ENCODE assay signal across 9 cellular contexts in the genomic region with DNA sequence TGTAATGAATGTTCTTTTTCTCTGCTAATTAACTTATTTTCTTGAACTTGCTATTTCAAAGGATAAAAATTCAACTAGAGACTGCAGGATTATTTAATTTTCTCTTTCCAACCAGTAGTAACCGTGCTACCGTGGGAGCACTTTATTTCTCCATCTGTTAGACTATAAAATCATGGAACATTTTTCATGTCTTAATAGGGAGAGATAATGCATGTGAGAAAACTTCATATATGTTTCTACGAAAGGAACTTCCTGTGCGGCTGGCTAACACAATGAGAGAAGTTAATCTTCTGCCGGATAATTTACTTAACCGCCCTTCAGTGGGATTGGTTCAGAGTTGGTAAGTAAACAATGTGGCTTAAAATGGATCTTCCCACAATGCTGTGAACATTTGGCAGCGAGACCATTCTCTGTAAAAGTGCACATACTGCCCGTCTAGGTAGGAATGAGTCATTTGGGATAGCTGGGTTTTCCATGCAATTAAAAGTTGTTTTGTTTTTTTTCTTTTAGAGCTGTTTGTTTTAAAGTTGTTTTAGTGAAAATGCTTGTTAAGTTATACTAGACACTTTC. TPM values are rescaled to one million over a fixed set of nuclear protein-coding genes. Genes with fewer than 3 reads are reported as not detected.
DNase-seq lines count a peak whose midpoint lies in the region; ATAC-seq, FAIRE-seq and TF ChIP-seq lines count a peak whose summit lies in the region.
"Had no signal": no experiment of that assay in that cellular context is flagged by ENCODE, and none has a peak within 500 bp of the region (broad histone marks: within the 10 kb centered on the region; RNA-seq: fewer than 3 reads in every experiment).

No MANE protein-coding gene starts in this region.

- no peak overlapping the region for H2BK20ac ChIP-seq in IMR-90 (ENCODE audit: low read depth, low read length)

- H3K23ac ChIP-seq in IMR-90 (ENCODE audit: low read depth, low read length): no peak overlapping the region

- H3K4ac ChIP-seq in IMR-90 (ENCODE audit: low read depth, low read length): no peak overlapping the region

- no peak overlapping the region for H3K18ac ChIP-seq in IMR-90 (ENCODE audit: low read depth, low read length)

- TF ChIP-seq POLR2A in IMR-90 (IDR thresholded peaks at IDR 0.05; ENCODE audit: low read depth, low read length): no peak

- H3K36me3 ChIP-seq in IMR-90 (ENCODE audit: control insufficient read depth, insufficient read depth, low read length) (no peaks in the 10 kb centered on the region), keratinocyte (ENCODE audit: control insufficient read depth in 2 of 2, extremely low read depth in 1 of 2, insufficient read depth in 2 of 2, low read length in 2 of 2) (no peaks in the 10 kb centered on the region), aorta (ENCODE audit: control insufficient read depth in 1 of 2, insufficient read depth in 2 of 2, low read length in 1 of 2) (no peaks in the 10 kb centered on the region)

- no peaks in the 10 kb centered on the region for H3K4me1 ChIP-seq in IMR-90 (ENCODE audit: control insufficient read depth, insufficient read depth, low read length)
- peaks cover 4% of the 10 kb centered on the region for H3K4me1 ChIP-seq in keratinocyte (ENCODE audit: control insufficient read depth, extremely low read depth, insufficient read depth, low read length)
- no peaks in the 10 kb centered on the region for H3K4me1 ChIP-seq in aorta (ENCODE audit: control insufficient read depth in 1 of 2, insufficient read depth in 2 of 2, low read length in 2 of 2)

- H4K91ac ChIP-seq in IMR-90 (ENCODE audit: insufficient read depth, low read depth, low read length): no peak overlapping the region

- no peak overlapping the region for H2BK120ac ChIP-seq in IMR-90 (ENCODE audit: low read depth, low read length)

- TF ChIP-seq CTCF in IMR-90 (conservative IDR thresholded peaks at IDR 0.05; ENCODE audit: low read depth, low read length) (no peak), keratinocyte (optimal IDR thresholded peaks at IDR 0.05 in 1 of 3, IDR thresholded peaks at IDR 0.05 in 1 of 3, conservative IDR thresholded peaks at IDR 0.05 in 1 of 3; ENCODE audit: extremely low read depth in 1 of 3, insufficient read depth in 2 of 3, low read length in 3 of 3) (no peak)

- H4K8ac ChIP-seq in IMR-90 (ENCODE audit: low read depth in 2 of 2, low read length in 2 of 2): no peak overlapping the region

- H3K4me1 Mint-ChIP-seq in activated naive CD8-positive, alpha-beta T cell treated with anti-CD3 and anti-CD28 coated beads, Interleukin-2, amount 10 ng/mL, durations not matched to agents 7 days and 5 days: peaks cover 28% of the 10 kb centered on the region

- H2AFZ ChIP-seq in IMR-90 (replicated peaks; ENCODE audit: low read length, poor library complexity) (no peak overlapping the region), keratinocyte (ENCODE audit: control insufficient read depth, low read length) (no peak overlapping the region)

- no TSS peak for BruUV-seq in IMR-90 (replicated peaks; lab: Mats Ljungman, UMichigan)

- POLR2A ChIA-PET in IMR-90 (lab: Charles Lee; ENCODE audit: unreplicated experiment): no interaction called here
- POLR2A ChIA-PET in activated naive CD8-positive, alpha-beta T cell treated with anti-CD3 and anti-CD28 coated beads, Interleukin-2, amount 10 ng/mL, durations not matched to agents 7 days and 5 days (lab: Charles Lee): interaction anchor here (1.0 to 1.2 kb wide), 2 partner anchors 15 to 30 kb away, joined by 3 to 4 read pairs; partner anchors contain the start of gene PDK3

- H3K4me3 Mint-ChIP-seq in activated naive CD8-positive, alpha-beta T cell treated with anti-CD3 and anti-CD28 coated beads, Interleukin-2, amount 10 ng/mL, durations not matched to agents 7 days and 5 days: peak overlapping the region; percentile 57

- H3K9me1 ChIP-seq in IMR-90 (ENCODE audit: insufficient read depth, low read length) (no peaks in the 10 kb centered on the region; the same call in 1 of the 2 replicates), keratinocyte (ENCODE audit: control insufficient read depth, extremely low read depth, insufficient read depth, low read length) (no peaks in the 10 kb centered on the region)

- CTCF ChIA-PET in IMR-90 (lab: Yijun Ruan, JAX): no interaction called here

- no peaks in the 10 kb centered on the region for H3K27me3 Mint-ChIP-seq in activated naive CD8-positive, alpha-beta T cell treated with anti-CD3 and anti-CD28 coated beads, Interleukin-2, amount 10 ng/mL, durations not matched to agents 7 days and 5 days

- WGBS in IMR-90 (ENCODE audit: extremely low coverage in 2 of 2, insufficient read length in 1 of 2), 2 experiments: 0% methylated on average over 1 of the region's 8 CpGs; no CpG with 5 or more reads in 1 of the 2 experiments
- 1 to 36% methylated on average over 8 of the region's 8 CpGs for WGBS in aorta, 2 donors

- H4K5ac ChIP-seq in IMR-90 (ENCODE audit: low read depth, low read length): no peak overlapping the region

- H4K20me1 ChIP-seq in IMR-90 (ENCODE audit: insufficient read depth, low read length) (no peaks in the 10 kb centered on the region), keratinocyte (ENCODE audit: control insufficient read depth, extremely low read depth, insufficient read depth, low read length) (no peaks in the 10 kb centered on the region)

- H3K56ac ChIP-seq in IMR-90 (ENCODE audit: extremely low read depth, insufficient read depth, low read length): no peak overlapping the region

- peak; percentile 59 for FAIRE-seq in keratinocyte (lab: Jason Lieb, UNC)

- H3K9ac ChIP-seq in IMR-90 (ENCODE audit: low read depth, low read length) (no peak overlapping the region), keratinocyte (ENCODE audit: control insufficient read depth, extremely low read depth, insufficient read depth, low read length) (no peak overlapping the region)

- H3K4me2 ChIP-seq in IMR-90 (ENCODE audit: low read depth, low read length): peak overlapping the region; percentile 47; the same call in 1 of the 2 replicates
- peak overlapping the region; percentile 34 for H3K4me2 ChIP-seq in keratinocyte (ENCODE audit: control insufficient read depth, extremely low read depth, insufficient read depth, low read depth, low read length)

- H3K9me3 ChIP-seq in IMR-90 (ENCODE audit: control insufficient read depth, insufficient read depth, low read length) (no peaks in the 10 kb centered on the region), keratinocyte (ENCODE audit: control insufficient read depth, low read depth, low read length) (no peaks in the 10 kb centered on the region), aorta (ENCODE audit: control insufficient read depth, low read length) (no peaks in the 10 kb centered on the region)

- TF ChIP-seq RAD21 in IMR-90 (IDR thresholded peaks at IDR 0.05; ENCODE audit: low read length): no peak

- no peaks in the 10 kb centered on the region for H3K9me3 Mint-ChIP-seq in activated naive CD8-positive, alpha-beta T cell treated with anti-CD3 and anti-CD28 coated beads, Interleukin-2, amount 10 ng/mL, durations not matched to agents 7 days and 5 days

- H2BK5ac ChIP-seq in IMR-90 (ENCODE audit: low read depth, low read length, poor library complexity, severe bottlenecking): no peak overlapping the region

- H3K14ac ChIP-seq in IMR-90 (replicated peaks; ENCODE audit: low read depth, low read length): no peak overlapping the region

- H3K4me3 ChIP-seq in IMR-90 (ENCODE audit: insufficient read depth, low read depth, low read length) (no peak overlapping the region), keratinocyte (ENCODE audit: control insufficient read depth in 2 of 3, extremely low read depth in 1 of 3, insufficient read depth in 2 of 3, low read depth in 1 of 3, low read length in 3 of 3) (no peak overlapping the region), aorta (ENCODE audit: low read length in 2 of 2) (no peak overlapping the region)

- peak overlapping the region; percentile 72 for H3K27ac Mint-ChIP-seq in activated naive CD8-positive, alpha-beta T cell treated with anti-CD3 and anti-CD28 coated beads, Interleukin-2, amount 10 ng/mL, durations not matched to agents 7 days and 5 days

- no peak overlapping the region for H3K27ac ChIP-seq in IMR-90 (ENCODE audit: insufficient read depth, low read length)
- H3K27ac ChIP-seq in keratinocyte (ENCODE audit: control insufficient read depth, insufficient read depth, low read length): peak overlapping the region; percentile 18
- H3K27ac ChIP-seq in aorta (ENCODE audit: low read depth in 1 of 2, low read length in 2 of 2): no peak overlapping the region
- H3K27ac ChIP-seq: HL-60 had no signal

- H2BK15ac ChIP-seq in IMR-90 (ENCODE audit: low read depth, low read length): no peak overlapping the region

- no peaks in the 10 kb centered on the region; a peak in 1 of 4 replicates for H3K79me1 ChIP-seq in IMR-90 (ENCODE audit: low read depth in 1 of 2, low read length in 2 of 2)

- ATAC-seq in IMR-90 (ENCODE audit: low read depth) (peak; percentile 57; the same call in 1 of the 2 replicates), aorta (ENCODE audit: low FRiP score) (peak; percentile 68), GM18519 (IDR thresholded peaks at IDR 0.05; ENCODE audit: low FRiP score, unreplicated experiment) (no peak), GM21447 (IDR thresholded peaks at IDR 0.05; ENCODE audit: unreplicated experiment) (no peak)
- ATAC-seq in activated naive CD8-positive, alpha-beta T cell treated with anti-CD3 and anti-CD28 coated beads, Interleukin-2, amount 10 ng/mL, durations not matched to agents 7 days and 5 days (ENCODE audit: low read depth): no peak

- intact Hi-C loops in IMR-90 (cut with micrococcal nuclease): no loop called here
- intact Hi-C loops in aorta (cut with DNase I): loop anchor here in 1 of 2 donors (5.0 kb wide), 1 partner anchor 37 kb away; no protein-coding TSS in a partner anchor

- H2AK5ac ChIP-seq in IMR-90 (ENCODE audit: low read depth, low read length): no peak overlapping the region

- no peak overlapping the region for H2AK9ac ChIP-seq in IMR-90 (replicated peaks; ENCODE audit: low read depth, low read length, poor library complexity)

- DNase-seq in COLO829 (ENCODE audit: low spot score) (peak; percentile 67), IMR-90 (peak; percentile 80), keratinocyte (ENCODE audit: low read depth, low spot score) (no peak), aorta (no peak), activated gamma-delta T cell treated with Interleukin-2 at 50 U/mL for 16 hours (no peak)
- no peak for DNase-seq in activated naive CD8-positive, alpha-beta T cell treated with anti-CD3 and anti-CD28 coated beads, Interleukin-2, amount 10 ng/mL, durations not matched to agents 7 days and 5 days

- no peaks in the 10 kb centered on the region for H3K79me2 ChIP-seq in keratinocyte (ENCODE audit: control insufficient read depth, insufficient read depth, low read length)

- dilution Hi-C loops in IMR-90 (cut with HindIII; ENCODE audit: low sequenced_read_pairs, unreplicated experiment) (no loop called here), keratinocyte (cut with MboI; ENCODE audit: extremely low pct_ligation_motif_present, low sequenced_read_pairs) (no loop called here)

- in situ Hi-C loops in IMR-90 (cut with MboI; ENCODE audit: low sequenced_read_pairs): no loop called here

- H3K36me3 Mint-ChIP-seq in activated naive CD8-positive, alpha-beta T cell treated with anti-CD3 and anti-CD28 coated beads, Interleukin-2, amount 10 ng/mL, durations not matched to agents 7 days and 5 days: peaks cover 3% of the 10 kb centered on the region

- H3K27me3 ChIP-seq in IMR-90 (ENCODE audit: control insufficient read depth, insufficient read depth, low read length) (no peaks in the 10 kb centered on the region; the same call in 1 of the 2 replicates), keratinocyte (ENCODE audit: control insufficient read depth, extremely low read depth, insufficient read depth, low read length) (no peaks in the 10 kb centered on the region), aorta (ENCODE audit: control insufficient read depth in 1 of 2, insufficient read depth in 2 of 2, low read length in 1 of 2) (no peaks in the 10 kb centered on the region)

RNA-seq across cellular contexts. Expression of gene PDK3, which starts 29.5 kb away (rescaled TPM):
- total RNA-seq in IMR-90 (2012; rRNA removed) (4.8 and 5.0 TPM in 2 replicates), aorta (100 to 1,000 TPM in 1 of 2 donors, 10 to 100 TPM in 1; 62.1 to 119 TPM)
- polyA plus RNA-seq in IMR-90 (2012; rRNA removed) (1.7 and 2.3 TPM in 2 replicates), keratinocyte (5.0 to 8.0 TPM (median 6.8 TPM) in 3 replicates), aorta (10 to 100 TPM; 15.4 to 29.9 TPM)
- polyA plus RNA-seq in IMR-90 (2012; cell fraction: cytosol; rRNA removed): 0.70 and 1.1 TPM in 2 replicates
- 0.41 and 1.9 TPM in 2 replicates for polyA plus RNA-seq in IMR-90 (2012; cell fraction: nucleus; rRNA removed; ENCODE audit: low replicate concordance)
- 10 to 100 TPM; 32.1 to 32.4 TPM for total RNA-seq in activated naive CD8-positive, alpha-beta T cell treated with anti-CD3 and anti-CD28 coated beads, Interleukin-2, amount 10 ng/mL, durations not matched to agents 7 days and 5 days
- 1.9 TPM for polyA plus RNA-seq in keratinocyte (2011; ENCODE audit: low read depth)
- polyA plus RNA-seq in keratinocyte (2011; cell fraction: cytosol; rRNA removed): 4.1 and 7.3 TPM in 2 replicates
- 4.4 and 4.5 TPM in 2 replicates for polyA plus RNA-seq in keratinocyte (2011; cell fraction: nucleus; rRNA removed)
- polyA plus RNA-seq in keratinocyte (2012; ENCODE audit: low replicate concordance): 1.9 and 4.4 TPM in 2 replicates
- polyA minus RNA-seq in keratinocyte: 8.5 to 22.1 TPM (median 17.1 TPM) in 3 replicates
- 8.4 TPM for polyA minus RNA-seq in keratinocyte (2011; cell fraction: cytosol; rRNA and poly(A)+ RNA removed)
- 6.4 and 17.3 TPM in 2 replicates for polyA minus RNA-seq in keratinocyte (2011; cell fraction: nucleus; rRNA and poly(A)+ RNA removed)

Comparison
In these comparisons a context has a peak if more than half of its experiments do, and no peak if none do; other contexts are left out.
1. DNase-seq: peak in COLO829 (single experiment) and IMR-90 (single experiment); none in activated naive CD8-positive, alpha-beta T cell treated with anti-CD3 and anti-CD28 coated beads, Interleukin-2, amount 10 ng/mL, durations not matched to agents 7 days and 5 days (single experiment), keratinocyte (single experiment), aorta (0 of 2) and activated gamma-delta T cell treated with Interleukin-2 at 50 U/mL for 16 hours (single experiment).
2. ATAC-seq: peak in IMR-90 (single experiment) and aorta (single experiment); none in activated naive CD8-positive, alpha-beta T cell treated with anti-CD3 and anti-CD28 coated beads, Interleukin-2, amount 10 ng/mL, durations not matched to agents 7 days and 5 days (single experiment), GM18519 (single experiment) and GM21447 (single experiment).